Comparison of ENCODE assay signal across 8 cellular contexts in the genomic region with DNA sequence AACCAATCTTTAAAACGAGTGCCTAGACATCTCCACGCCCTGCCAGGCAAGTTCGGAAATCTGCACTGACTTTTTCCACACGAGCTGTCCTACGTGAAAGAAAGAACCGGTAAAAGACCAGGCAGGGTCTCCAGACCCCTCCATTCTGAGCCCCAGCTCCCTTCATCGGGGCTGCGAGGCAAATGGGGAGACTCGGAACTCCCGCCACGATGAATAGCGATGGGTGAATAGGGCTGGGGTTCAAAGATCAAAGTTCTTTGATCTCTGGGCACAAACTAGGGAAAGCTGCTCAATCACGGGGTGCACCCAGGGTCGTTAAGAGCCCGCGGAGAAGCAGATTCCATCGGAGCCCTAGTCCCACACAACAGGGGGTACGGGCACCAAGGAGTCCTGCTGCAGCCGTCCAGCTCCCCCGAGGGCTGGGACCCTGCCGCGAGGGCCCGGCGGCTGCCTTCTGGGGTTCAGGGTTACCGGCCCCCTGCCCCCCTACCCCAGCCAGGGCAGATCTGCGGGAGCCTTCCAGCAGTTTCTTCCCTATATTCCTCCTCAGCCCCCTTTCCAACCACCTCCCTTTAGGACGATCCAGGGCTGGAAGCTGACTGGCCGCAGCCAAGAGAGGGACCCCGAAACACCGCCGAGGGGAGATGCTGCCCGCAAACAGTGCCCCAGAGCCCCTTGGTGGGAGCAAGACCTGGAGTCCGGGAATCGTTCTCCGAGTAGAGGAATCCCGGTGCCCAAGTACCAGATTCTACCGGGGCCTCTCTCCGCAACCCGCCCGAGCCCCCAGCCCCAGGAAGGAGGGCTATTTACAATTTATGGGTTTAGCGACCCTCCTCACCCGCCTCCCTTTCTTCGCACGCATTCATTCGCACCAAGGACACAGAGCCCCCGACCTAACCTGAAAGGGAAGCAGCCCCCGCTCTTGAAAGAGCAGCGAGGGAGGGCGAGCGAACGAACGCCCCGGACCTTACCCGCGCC. TPM values are rescaled to one million over a fixed set of nuclear protein-coding genes. Genes with fewer than 3 reads are reported as not detected.
DNase-seq lines count a peak whose midpoint lies in the region; ATAC-seq and TF ChIP-seq lines count a peak whose summit lies in the region.

No MANE protein-coding gene starts in this region.

- peak overlapping the region; percentile 24 for H2AK5ac ChIP-seq in trophoblast cell (ENCODE audit: low read length)

- WGBS in esophagus, 2 donors: 1 to 2% methylated on average over 55 of the region's 55 CpGs
- WGBS in trophoblast cell (ENCODE audit: extremely low coverage, insufficient coverage, insufficient read length): no CpG with 5 or more reads among the region's 55 CpGs

- H2AFZ ChIP-seq in DND-41 (ENCODE audit: low read depth, low read length) (peak overlapping the region; percentile 61; the same call in 1 of the 2 replicates), trophoblast cell (ENCODE audit: insufficient read depth, low read length, poor library complexity) (peak overlapping the region; percentile 41)

- H3K27me3 ChIP-seq in DND-41 (ENCODE audit: insufficient read depth, low read length, poor library complexity) (peaks cover 61% of the 10 kb centered on the region), esophagus (ENCODE audit: control insufficient read depth in 1 of 2, insufficient read depth in 2 of 2, low read length in 2 of 2) (no peaks in the 10 kb centered on the region), trophoblast cell (ENCODE audit: insufficient read depth, low read length) (no peaks in the 10 kb centered on the region)

- peaks cover 4% of the 10 kb centered on the region for H3K79me1 ChIP-seq in trophoblast cell (ENCODE audit: low read length)

- peak overlapping the region; percentile 17 for H3K4ac ChIP-seq in trophoblast cell (ENCODE audit: low read depth, low read length)

- no peak for ATAC-seq in DND-41 (ENCODE audit: insufficient read depth, low read depth)
- no peak for ATAC-seq in HG03045 (IDR thresholded peaks at IDR 0.05; ENCODE audit: unreplicated experiment)
- ATAC-seq in GM21360 (IDR thresholded peaks at IDR 0.05; ENCODE audit: unreplicated experiment): no peak

- peak overlapping the region; percentile 13 for H4K91ac ChIP-seq in trophoblast cell (ENCODE audit: low read depth, low read length)

- TF ChIP-seq CTCF in DND-41 (IDR thresholded peaks at IDR 0.05; ENCODE audit: borderline replicate concordance, extremely low read depth, low read length, poor library complexity, severe bottlenecking): no peak

- H3K27ac ChIP-seq in DND-41 (ENCODE audit: low read length): no peak overlapping the region
- peak overlapping the region; percentile 57 to 66 for H3K27ac ChIP-seq in esophagus (ENCODE audit: low read depth in 2 of 2, low read length in 1 of 2)
- H3K27ac ChIP-seq in trophoblast cell (ENCODE audit: low read depth, low read length): no peak overlapping the region

- no peak overlapping the region for H2BK5ac ChIP-seq in trophoblast cell (ENCODE audit: low read depth, low read length, poor library complexity)

- H4K8ac ChIP-seq in trophoblast cell (ENCODE audit: low read depth, low read length): peak overlapping the region; percentile 17

- H3K4me3 ChIP-seq in DND-41 (ENCODE audit: low read depth in 1 of 2, low read length in 2 of 2) (peak overlapping the region; percentile 9 to 57; a peak in 3 of 4 replicates), esophagus (ENCODE audit: low read depth in 1 of 2, low read length in 2 of 2) (peak overlapping the region; percentile 63 to 80), trophoblast cell (ENCODE audit: low read depth, low read length) (peak overlapping the region; percentile 76)

- H3K9ac ChIP-seq in DND-41 (ENCODE audit: low read depth, low read length) (peak overlapping the region; percentile 51), trophoblast cell (ENCODE audit: low read length) (peak overlapping the region; percentile 14)

- H3K4me2 ChIP-seq in DND-41 (ENCODE audit: insufficient read depth, low read length): peak overlapping the region; percentile 89
- H3K4me2 ChIP-seq in trophoblast cell (ENCODE audit: low read length): peak overlapping the region; percentile 78

- H3K79me2 ChIP-seq in DND-41 (ENCODE audit: insufficient read depth, low read length) (no peaks in the 10 kb centered on the region), trophoblast cell (ENCODE audit: control insufficient read depth, insufficient read depth, low read length, poor library complexity) (peaks cover 6% of the 10 kb centered on the region)

- H3K4me1 ChIP-seq in DND-41 (ENCODE audit: insufficient read depth, low read length) (peaks cover 33% of the 10 kb centered on the region), esophagus (ENCODE audit: control insufficient read depth in 2 of 2, insufficient read depth in 2 of 2, low read length in 1 of 2) (peaks cover 0 to 7% of the 10 kb centered on the region in 2 donors), trophoblast cell (ENCODE audit: control insufficient read depth in 1 of 2, insufficient read depth in 2 of 2, low read length in 2 of 2) (peaks cover 19 to 21% of the 10 kb centered on the region in 2 experiments)

- peak overlapping the region; percentile 26 for H3K18ac ChIP-seq in trophoblast cell (ENCODE audit: low read length)

- H3K9me3 ChIP-seq in DND-41 (ENCODE audit: insufficient read depth, low read length, severe bottlenecking): no peaks in the 10 kb centered on the region
- H3K9me3 ChIP-seq in esophagus (ENCODE audit: control insufficient read depth in 2 of 2, insufficient read depth in 1 of 2, low read depth in 1 of 2, low read length in 1 of 2): no peaks in the 10 kb centered on the region
- no peaks in the 10 kb centered on the region for H3K9me3 ChIP-seq in trophoblast cell (ENCODE audit: insufficient read depth, low read depth, low read length)

- H3K14ac ChIP-seq in trophoblast cell (ENCODE audit: low read length): peak overlapping the region; percentile 20

- peaks cover 10% of the 10 kb centered on the region; the same call in 1 of the 2 replicates for H4K20me1 ChIP-seq in DND-41 (ENCODE audit: insufficient read depth, low read length)

- DNase-seq in DND-41: no peak
- peak; percentile 37 for DNase-seq in RKO (ENCODE audit: low spot score)
- DNase-seq in trophoblast cell: no peak
- no peak for DNase-seq in NCI-H748 (lab: John Stamatoyannopoulos, UW; ENCODE audit: unreplicated experiment)
- DNase-seq in UCSD-AML1 (lab: John Stamatoyannopoulos, UW; ENCODE audit: unreplicated experiment): no peak

- no peak overlapping the region for H3K23ac ChIP-seq in trophoblast cell (ENCODE audit: low read length)

- peak overlapping the region; percentile 27 for H4K12ac ChIP-seq in trophoblast cell (ENCODE audit: low read depth, low read length)

- no peaks in the 10 kb centered on the region for H3K36me3 ChIP-seq in DND-41 (ENCODE audit: insufficient read depth, low read length)
- H3K36me3 ChIP-seq in esophagus (ENCODE audit: control insufficient read depth in 2 of 2, insufficient read depth in 2 of 2, low read length in 1 of 2): no peaks in the 10 kb centered on the region
- no peaks in the 10 kb centered on the region for H3K36me3 ChIP-seq in trophoblast cell (ENCODE audit: control insufficient read depth in 1 of 2, insufficient read depth in 2 of 2, low read length in 2 of 2)

- H2BK120ac ChIP-seq in trophoblast cell (ENCODE audit: insufficient read depth, low read length, poor library complexity): peak overlapping the region; percentile 25

- H2BK12ac ChIP-seq in trophoblast cell (ENCODE audit: low read length): peak overlapping the region; percentile 30

RNA-seq across cellular contexts. Expression of a gene that starts 1.0 kb away (rescaled TPM):
- polyA plus RNA-seq in esophagus: 1 to 10 TPM; 2.6 to 8.2 TPM
- 6.5 and 6.9 TPM in 2 replicates for polyA plus RNA-seq in trophoblast cell (2013)

RNA-seq across cellular contexts. Expression of a gene that starts 19.2 kb away (rescaled TPM):
- polyA plus RNA-seq in esophagus: 10 to 100 TPM in 1 of 2 donors, 1 to 10 TPM in 1; 8.3 to 13.0 TPM
- polyA plus RNA-seq in trophoblast cell (2013): 19.5 and 19.8 TPM in 2 replicates

Comparison
In these comparisons a context has a peak if more than half of its experiments do, and no peak if none do; other contexts are left out.
1. H3K27ac ChIP-seq: peak in esophagus (2 of 2); none in DND-41 (single experiment) and trophoblast cell (single experiment).
2. Peak in every context shown above with its lines, with median percentiles within 50 percentile points of each other: H3K4me3 ChIP-seq.